Comparison of ENCODE assay signal across 15 cellular contexts in the genomic region with DNA sequence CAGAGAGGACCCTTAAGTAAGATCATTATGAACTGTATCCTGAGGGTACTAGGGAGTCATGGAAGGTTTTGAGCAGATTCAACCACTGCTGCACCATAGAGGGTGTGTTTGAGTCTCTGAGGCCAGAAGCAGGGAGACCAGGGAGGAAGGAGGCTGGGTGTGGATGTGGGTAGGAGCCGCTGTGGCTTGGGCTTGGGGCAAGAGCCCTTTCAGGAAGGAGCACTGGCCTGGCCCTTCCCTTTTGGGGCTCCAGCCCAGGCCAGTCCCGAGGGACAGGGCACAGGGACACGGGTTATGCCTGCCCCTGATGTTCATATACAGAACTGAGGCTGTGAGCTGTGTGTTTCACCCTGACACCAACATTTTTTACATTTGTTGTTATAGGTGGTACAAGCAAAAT. TPM values are rescaled to one million over a fixed set of nuclear protein-coding genes. Genes with fewer than 3 reads are reported as not detected.
DNase-seq lines count a peak whose midpoint lies in the region; ATAC-seq and TF ChIP-seq lines count a peak whose summit lies in the region.
"Had no signal": no experiment of that assay in that cellular context is flagged by ENCODE, and none has a peak within 500 bp of the region (broad histone marks: within the 10 kb centered on the region; RNA-seq: fewer than 3 reads in every experiment).

No MANE protein-coding gene starts in this region.

- H3K9me3 Mint-ChIP-seq in MCF 10A (ENCODE audit: unreplicated experiment) (no peaks in the 10 kb centered on the region), glutamatergic neuron (ENCODE audit: unreplicated experiment) (peaks cover 12% of the 10 kb centered on the region)
- H3K9me3 Mint-ChIP-seq in activated CD8-positive, alpha-beta T cell treated with anti-CD3 and anti-CD28 coated beads, Interleukin-2, amount 10 ng/mL, durations not matched to agents 7 days and 5 days (ENCODE audit: insufficient read depth) = no peaks in the 10 kb centered on the region

- no peaks in the 10 kb centered on the region for H4K20me1 ChIP-seq in mammary epithelial cell (ENCODE audit: insufficient read depth, low read length)

- CTCF ChIA-PET in MCF 10A (lab: Yijun Ruan, JAX) = interaction anchor here (0.8 to 7.2 kb wide), 2 partner anchors 31 to 161 kb away, joined by 3 to 145 read pairs; partner anchors contain the start of gene GSK3A
- CTCF ChIA-PET in mammary epithelial cell (lab: Charles Lee; ENCODE audit: low non-redundant PET) = no interaction called here
- CTCF ChIA-PET in activated CD8-positive, alpha-beta T cell treated with anti-CD3 and anti-CD28 coated beads, Interleukin-2, amount 10 ng/mL, durations not matched to agents 7 days and 5 days (lab: Charles Lee) = interaction anchor here (1.7 to 2.4 kb wide), 2 partner anchors 30 to 144 kb away, joined by 4 to 5 read pairs; partner anchors contain the start of gene POU2F2

- no peak overlapping the region for H3K9ac ChIP-seq in mammary epithelial cell (ENCODE audit: insufficient read depth, low read length)
- H3K9ac ChIP-seq: KMS-11 had no signal

- H3K4me1 Mint-ChIP-seq in MCF 10A (ENCODE audit: insufficient read depth, unreplicated experiment) = peaks cover 35% of the 10 kb centered on the region
- peaks cover 58% of the 10 kb centered on the region for H3K4me1 Mint-ChIP-seq in activated CD8-positive, alpha-beta T cell treated with anti-CD3 and anti-CD28 coated beads, Interleukin-2, amount 10 ng/mL, durations not matched to agents 7 days and 5 days (ENCODE audit: low read depth)
- H3K4me1 Mint-ChIP-seq in glutamatergic neuron (ENCODE audit: low read depth, unreplicated experiment) = peaks cover 23% of the 10 kb centered on the region

- POLR2A ChIA-PET in MCF 10A (lab: Yijun Ruan, JAX) = interaction anchor here (7.5 kb wide), 1 partner anchor 31 kb away, joined by 158 read pairs; the partner anchor contains the start of gene GSK3A
- POLR2A ChIA-PET in activated CD8-positive, alpha-beta T cell treated with anti-CD3 and anti-CD28 coated beads, Interleukin-2, amount 10 ng/mL, durations not matched to agents 7 days and 5 days (lab: Charles Lee) = no interaction called here

- intact Hi-C loops in MCF 10A (cut with micrococcal nuclease) = no loop called here
- intact Hi-C loops in mammary epithelial cell (cut with micrococcal nuclease) = no loop called here

- no peak for DNase-seq in MCF 10A (ENCODE audit: unreplicated experiment)
- no peak for DNase-seq in mammary epithelial cell
- no peak for DNase-seq in activated CD8-positive, alpha-beta T cell treated with anti-CD3 and anti-CD28 coated beads, Interleukin-2, amount 10 ng/mL, durations not matched to agents 7 days and 5 days
- no peak for DNase-seq in glutamatergic neuron
- DNase-seq in thoracic aorta (ENCODE audit: low spot score) = no peak
- no peak for DNase-seq in brain microvascular endothelial cell
- DNase-seq: activated CD8-positive, alpha-beta memory T cell treated with anti-CD3 and anti-CD28 coated beads, Interleukin-2, amount 50 U/mL, for 48 hours; AML-193; caudate nucleus; NCI-H2029; OCI-M1; T-helper 9 cell had no signal

- in situ Hi-C loops in mammary epithelial cell (cut with MboI; ENCODE audit: low sequenced_read_pairs in 2 of 2) (no loop called here), brain microvascular endothelial cell (cut with HindIII; ENCODE audit: low pct_ligation_motif_present, low sequenced_read_pairs) (no loop called here)

- peaks cover 72% of the 10 kb centered on the region for H3K79me2 ChIP-seq in mammary epithelial cell (ENCODE audit: insufficient read depth, low read length)

- H3K4me3 Mint-ChIP-seq in MCF 10A (ENCODE audit: unreplicated experiment) (peak overlapping the region; percentile 32), glutamatergic neuron (ENCODE audit: unreplicated experiment) (peak overlapping the region; percentile 50)
- H3K4me3 Mint-ChIP-seq in activated CD8-positive, alpha-beta T cell treated with anti-CD3 and anti-CD28 coated beads, Interleukin-2, amount 10 ng/mL, durations not matched to agents 7 days and 5 days = peak overlapping the region; percentile 45

- H3K4me3 ChIP-seq in mammary epithelial cell (replicated peaks in 1 of 3; ENCODE audit: insufficient read depth in 1 of 3, low read depth in 2 of 3, low read length in 3 of 3) (no peak overlapping the region), thoracic aorta (no peak overlapping the region), brain microvascular endothelial cell (ENCODE audit: low read depth, low read length) (no peak overlapping the region)

- H3K36me3 ChIP-seq in mammary epithelial cell (ENCODE audit: insufficient read depth, low read length) (peaks cover 6% of the 10 kb centered on the region), thoracic aorta (peaks cover 30% of the 10 kb centered on the region), brain microvascular endothelial cell (replicated peaks) (peaks cover 36% of the 10 kb centered on the region)

- dilution Hi-C loops in mammary epithelial cell (cut with HindIII; ENCODE audit: low sequenced_read_pairs) = loop anchor here (5.0 kb wide), 1 partner anchor 34 kb away; the partner anchor contains the start of gene GSK3A

- no peaks in the 10 kb centered on the region for H3K27me3 Mint-ChIP-seq in MCF 10A (ENCODE audit: insufficient read depth, unreplicated experiment)
- H3K27me3 Mint-ChIP-seq in activated CD8-positive, alpha-beta T cell treated with anti-CD3 and anti-CD28 coated beads, Interleukin-2, amount 10 ng/mL, durations not matched to agents 7 days and 5 days (ENCODE audit: low read depth) = no peaks in the 10 kb centered on the region
- H3K27me3 Mint-ChIP-seq in glutamatergic neuron (ENCODE audit: unreplicated experiment) = peaks cover 12% of the 10 kb centered on the region

- H3K36me3 Mint-ChIP-seq in MCF 10A (ENCODE audit: insufficient read depth, unreplicated experiment) (peaks cover 46% of the 10 kb centered on the region), glutamatergic neuron (ENCODE audit: unreplicated experiment) (no peaks in the 10 kb centered on the region)
- peaks cover 41% of the 10 kb centered on the region for H3K36me3 Mint-ChIP-seq in activated CD8-positive, alpha-beta T cell treated with anti-CD3 and anti-CD28 coated beads, Interleukin-2, amount 10 ng/mL, durations not matched to agents 7 days and 5 days (ENCODE audit: low read depth)

- H3K4me2 ChIP-seq in mammary epithelial cell (ENCODE audit: insufficient read depth, low read depth, low read length) = no peak overlapping the region
- H3K4me2 ChIP-seq: KMS-11 had no signal

- H3K27ac ChIP-seq in mammary epithelial cell (ENCODE audit: insufficient read depth, low read depth, low read length) = no peak overlapping the region
- peak overlapping the region; percentile 91 to 95 for H3K27ac ChIP-seq in thoracic aorta
- H3K27ac ChIP-seq in brain microvascular endothelial cell = no peak overlapping the region
- H3K27ac ChIP-seq: KMS-11 had no signal

- H2AFZ ChIP-seq in mammary epithelial cell (ENCODE audit: low read depth, low read length) = no peak overlapping the region

- H3K4me1 ChIP-seq in mammary epithelial cell (ENCODE audit: insufficient read depth, low read length) (peaks cover 68% of the 10 kb centered on the region), thoracic aorta (ENCODE audit: control insufficient read depth in 1 of 2, low read depth in 2 of 2) (peaks cover 43 to 74% of the 10 kb centered on the region in 2 donors)

- no peak for ATAC-seq in activated CD8-positive, alpha-beta T cell treated with anti-CD3 and anti-CD28 coated beads, Interleukin-2, amount 10 ng/mL, durations not matched to agents 7 days and 5 days
- ATAC-seq in thoracic aorta (ENCODE audit: insufficient number of reproducible peaks, low FRiP score, low read depth) (no peak), HG03039 (IDR thresholded peaks at IDR 0.05; ENCODE audit: unreplicated experiment) (no peak), GM18909 (IDR thresholded peaks at IDR 0.05; ENCODE audit: poor library complexity, unreplicated experiment) (no peak)

- WGBS in mammary epithelial cell (ENCODE audit: low coverage, missing lambda C conversion rate) = 52% methylated on average over 3 of the region's 3 CpGs

- H3K27me3 ChIP-seq in mammary epithelial cell (ENCODE audit: insufficient read depth, low read length) (no peaks in the 10 kb centered on the region), thoracic aorta (replicated peaks; ENCODE audit: insufficient read depth) (no peaks in the 10 kb centered on the region), brain microvascular endothelial cell (replicated peaks) (no peaks in the 10 kb centered on the region)

- no TSS peak for BruUV-seq in MCF 10A (replicated peaks; lab: Mats Ljungman, UMichigan)
- BruUV-seq in mammary epithelial cell (replicated peaks; lab: Mats Ljungman, UMichigan) = no TSS peak

- TF ChIP-seq CTCF in MCF 10A (IDR thresholded peaks at IDR 0.05; ENCODE audit: unreplicated experiment) (no peak), mammary epithelial cell (conservative IDR thresholded peaks at IDR 0.05 in 1 of 2, IDR thresholded peaks at IDR 0.05 in 1 of 2; ENCODE audit: extremely low read depth in 1 of 2, insufficient read depth in 1 of 2, low read depth in 1 of 2, low read length in 2 of 2) (no peak), glutamatergic neuron (IDR thresholded peaks at IDR 0.05; ENCODE audit: partially characterized antibody, unreplicated experiment) (no peak), thoracic aorta (IDR thresholded peaks at IDR 0.05) (no peak), brain microvascular endothelial cell (IDR thresholded peaks at IDR 0.05; ENCODE audit: low read depth, low read length, missing control alignments) (no peak)

- H3K9me3 ChIP-seq in mammary epithelial cell (replicated peaks; ENCODE audit: insufficient read depth, low read length) (no peaks in the 10 kb centered on the region), thoracic aorta (no peaks in the 10 kb centered on the region)

- H3K27ac Mint-ChIP-seq in MCF 10A (ENCODE audit: low read depth, unreplicated experiment) (peak overlapping the region; percentile 50), glutamatergic neuron (ENCODE audit: unreplicated experiment) (peak overlapping the region; percentile 59)
- peak overlapping the region; percentile 90 for H3K27ac Mint-ChIP-seq in activated CD8-positive, alpha-beta T cell treated with anti-CD3 and anti-CD28 coated beads, Interleukin-2, amount 10 ng/mL, durations not matched to agents 7 days and 5 days

RNA-seq across cellular contexts. Expression of gene CIC, which starts 7.2 kb away (rescaled TPM):
- 66.9 and 67.9 TPM in 2 replicates for total RNA-seq in MCF 10A (2022)
- 10 to 100 TPM; 37.0 to 91.0 TPM for total RNA-seq in mammary epithelial cell
- 19.4 TPM for polyA plus RNA-seq in mammary epithelial cell
- 24.7 TPM for polyA minus RNA-seq in mammary epithelial cell
- total RNA-seq in activated CD8-positive, alpha-beta T cell treated with anti-CD3 and anti-CD28 coated beads, Interleukin-2, amount 10 ng/mL, durations not matched to agents 7 days and 5 days = 10 to 100 TPM; 73.1 to 83.8 TPM
- 150 TPM for total RNA-seq in glutamatergic neuron (ENCODE audit: unreplicated experiment)
- 100 to 1,000 TPM in 1 of 2 donors, 10 to 100 TPM in 1; 57.1 to 112 TPM for total RNA-seq in thoracic aorta

RNA-seq across cellular contexts. Expression of gene ERF, which starts 21.4 kb away (rescaled TPM):
- total RNA-seq in MCF 10A (2022) (27.8 and 35.1 TPM in 2 replicates), mammary epithelial cell (100 to 1,000 TPM; 101 to 139 TPM), glutamatergic neuron (ENCODE audit: unreplicated experiment) (28.0 TPM), thoracic aorta (10 to 100 TPM; 46.6 to 49.8 TPM)
- polyA plus RNA-seq in mammary epithelial cell = 86.1 TPM
- 36.6 TPM for polyA minus RNA-seq in mammary epithelial cell
- 10 to 100 TPM; 49.9 to 54.5 TPM for total RNA-seq in activated CD8-positive, alpha-beta T cell treated with anti-CD3 and anti-CD28 coated beads, Interleukin-2, amount 10 ng/mL, durations not matched to agents 7 days and 5 days

RNA-seq across cellular contexts. Expression of gene PRR19, which starts 25.6 kb away (rescaled TPM):
- 0.30 and 0.64 TPM in 2 replicates for total RNA-seq in MCF 10A (2022)
- 1 to 10 TPM; 1.0 to 1.7 TPM for total RNA-seq in mammary epithelial cell
- polyA plus RNA-seq in mammary epithelial cell = 2.2 TPM
- 1.7 TPM for polyA minus RNA-seq in mammary epithelial cell
- under 1 TPM; 0.44 to 0.55 TPM for total RNA-seq in activated CD8-positive, alpha-beta T cell treated with anti-CD3 and anti-CD28 coated beads, Interleukin-2, amount 10 ng/mL, durations not matched to agents 7 days and 5 days
- 1.6 TPM for total RNA-seq in glutamatergic neuron (ENCODE audit: unreplicated experiment)
- not detected for total RNA-seq in thoracic aorta

RNA-seq across cellular contexts. Expression of gene PAFAH1B3, which starts 26.1 kb away (rescaled TPM):
- 9.5 and 30.6 TPM in 2 replicates for total RNA-seq in MCF 10A (2022)
- total RNA-seq in mammary epithelial cell = 10 to 100 TPM; 32.7 to 57.9 TPM
- polyA plus RNA-seq in mammary epithelial cell = 80.7 TPM
- 77.2 TPM for polyA minus RNA-seq in mammary epithelial cell
- total RNA-seq in activated CD8-positive, alpha-beta T cell treated with anti-CD3 and anti-CD28 coated beads, Interleukin-2, amount 10 ng/mL, durations not matched to agents 7 days and 5 days = 10 to 100 TPM; 48.2 to 52.7 TPM
- 199 TPM for total RNA-seq in glutamatergic neuron (ENCODE audit: unreplicated experiment)
- 1 to 10 TPM in 1 of 2 donors, not detected in 1; 1.8 TPM for total RNA-seq in thoracic aorta

RNA-seq across cellular contexts. Expression of gene GSK3A, which starts 33.9 kb away (rescaled TPM):
- 53.5 and 54.5 TPM in 2 replicates for total RNA-seq in MCF 10A (2022)
- 10 to 100 TPM; 29.3 to 61.9 TPM for total RNA-seq in mammary epithelial cell
- 42.9 TPM for polyA plus RNA-seq in mammary epithelial cell
- polyA minus RNA-seq in mammary epithelial cell = 52.4 TPM
- total RNA-seq in activated CD8-positive, alpha-beta T cell treated with anti-CD3 and anti-CD28 coated beads, Interleukin-2, amount 10 ng/mL, durations not matched to agents 7 days and 5 days = 10 to 100 TPM; 48.2 to 49.0 TPM
- 83.2 TPM for total RNA-seq in glutamatergic neuron (ENCODE audit: unreplicated experiment)
- total RNA-seq in thoracic aorta = 10 to 100 TPM; 23.7 to 26.9 TPM

Comparison
In these comparisons a context has a peak if more than half of its experiments do, and no peak if none do; other contexts are left out.
1. H3K27ac ChIP-seq: peak in thoracic aorta (2 of 2); none in mammary epithelial cell (single experiment) and brain microvascular endothelial cell (single experiment).
2. Peak in every context shown above with its lines, with median percentiles within 50 percentile points of each other: H3K27ac Mint-ChIP-seq and H3K4me3 Mint-ChIP-seq.